Comparison of ENCODE assay signal across 3 cellular contexts in the genomic region with DNA sequence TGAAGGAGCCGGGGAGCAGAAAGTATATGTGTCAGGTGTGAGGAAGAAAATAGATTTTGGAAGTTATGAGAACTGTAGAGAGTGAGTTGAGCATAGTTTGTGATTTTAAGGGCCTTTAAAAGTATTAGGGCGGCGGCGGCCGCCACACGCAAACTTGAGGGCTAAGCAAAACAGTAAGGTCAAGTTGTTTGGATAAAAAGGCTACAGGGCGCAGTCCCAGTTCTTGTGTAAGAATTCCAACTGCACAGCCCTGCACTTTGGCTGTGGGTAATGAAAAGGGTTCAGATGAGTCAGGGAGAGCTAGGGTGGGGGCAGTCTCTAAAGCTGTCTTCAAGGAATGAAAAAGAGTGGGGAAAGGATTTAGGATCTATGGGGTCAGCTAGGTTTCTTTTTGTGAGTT. TPM values are rescaled to one million over a fixed set of nuclear protein-coding genes. Genes with fewer than 3 reads are reported as not detected.
"Had no signal": no experiment of that assay in that cellular context is flagged by ENCODE, and none has a peak within 500 bp of the region (broad histone marks: within the 10 kb centered on the region; RNA-seq: fewer than 3 reads in every experiment).

No MANE protein-coding gene starts in this region.

RNA-seq across cellular contexts. Expression of a gene that starts 16.4 kb away (rescaled TPM):
- total RNA-seq: PC-3, SJSA1 had no signal
- polyA plus RNA-seq: SK-N-SH had no signal
